Comparison of ENCODE assay signal across 1 cellular context in genomic region chr2:196530910-196531309, GRCh38.
A peak's percentile ranks its signal among the peaks of the same experiment; 100 is the strongest.
TF ChIP-seq lines count a peak whose summit lies in the region.

No MANE protein-coding gene starts in this region.

TF ChIP-seq in GM12878, 131 proteins besides CTCF, POLR2A, EP300 and RAD21 (continued from another document and continues in another):
- TF ChIP-seq, protein P1, sequence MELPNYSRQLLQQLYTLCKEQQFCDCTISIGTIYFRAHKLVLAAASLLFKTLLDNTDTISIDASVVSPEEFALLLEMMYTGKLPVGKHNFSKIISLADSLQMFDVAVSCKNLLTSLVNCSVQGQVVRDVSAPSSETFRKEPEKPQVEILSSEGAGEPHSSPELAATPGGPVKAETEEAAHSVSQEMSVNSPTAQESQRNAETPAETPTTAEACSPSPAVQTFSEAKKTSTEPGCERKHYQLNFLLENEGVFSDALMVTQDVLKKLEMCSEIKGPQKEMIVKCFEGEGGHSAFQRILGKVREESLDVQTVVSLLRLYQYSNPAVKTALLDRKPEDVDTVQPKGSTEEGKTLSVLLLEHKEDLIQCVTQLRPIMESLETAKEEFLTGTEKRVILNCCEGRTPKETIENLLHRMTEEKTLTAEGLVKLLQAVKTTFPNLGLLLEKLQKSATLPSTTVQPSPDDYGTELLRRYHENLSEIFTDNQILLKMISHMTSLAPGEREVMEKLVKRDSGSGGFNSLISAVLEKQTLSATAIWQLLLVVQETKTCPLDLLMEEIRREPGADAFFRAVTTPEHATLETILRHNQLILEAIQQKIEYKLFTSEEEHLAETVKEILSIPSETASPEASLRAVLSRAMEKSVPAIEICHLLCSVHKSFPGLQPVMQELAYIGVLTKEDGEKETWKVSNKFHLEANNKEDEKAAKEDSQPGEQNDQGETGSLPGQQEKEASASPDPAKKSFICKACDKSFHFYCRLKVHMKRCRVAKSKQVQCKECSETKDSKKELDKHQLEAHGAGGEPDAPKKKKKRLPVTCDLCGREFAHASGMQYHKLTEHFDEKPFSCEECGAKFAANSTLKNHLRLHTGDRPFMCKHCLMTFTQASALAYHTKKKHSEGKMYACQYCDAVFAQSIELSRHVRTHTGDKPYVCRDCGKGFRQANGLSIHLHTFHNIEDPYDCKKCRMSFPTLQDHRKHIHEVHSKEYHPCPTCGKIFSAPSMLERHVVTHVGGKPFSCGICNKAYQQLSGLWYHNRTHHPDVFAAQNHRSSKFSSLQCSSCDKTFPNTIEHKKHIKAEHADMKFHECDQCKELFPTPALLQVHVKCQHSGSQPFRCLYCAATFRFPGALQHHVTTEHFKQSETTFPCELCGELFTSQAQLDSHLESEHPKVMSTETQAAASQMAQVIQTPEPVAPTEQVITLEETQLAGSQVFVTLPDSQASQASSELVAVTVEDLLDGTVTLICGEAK (IDR thresholded peaks at IDR 0.05; ENCODE audit: borderline replicate concordance): no peak
- TF ChIP-seq GABPA (IDR thresholded peaks at IDR 0.05; ENCODE audit: low read depth): peak; percentile 27; the same call in 1 of the 2 replicates
- no peak for TF ChIP-seq TARDBP (IDR thresholded peaks at IDR 0.05; ENCODE audit: borderline replicate concordance)
- TF ChIP-seq FOXK2 (IDR thresholded peaks at IDR 0.05): no peak
- TF ChIP-seq KDM1A (IDR thresholded peaks at IDR 0.05; ENCODE audit: borderline replicate concordance): no peak
- peak; percentile 15 to 28; a peak in 2 of 4 replicates for TF ChIP-seq IKZF2 (IDR thresholded peaks at IDR 0.05)
- TF ChIP-seq SPI1 (IDR thresholded peaks at IDR 0.05; ENCODE audit: borderline replicate concordance, insufficient read depth, low read depth, low read length): peak; percentile 72
- TF ChIP-seq SREBF1 (IDR thresholded peaks at IDR 0.05; ENCODE audit: low read length): no peak
- TF ChIP-seq, protein P2, sequence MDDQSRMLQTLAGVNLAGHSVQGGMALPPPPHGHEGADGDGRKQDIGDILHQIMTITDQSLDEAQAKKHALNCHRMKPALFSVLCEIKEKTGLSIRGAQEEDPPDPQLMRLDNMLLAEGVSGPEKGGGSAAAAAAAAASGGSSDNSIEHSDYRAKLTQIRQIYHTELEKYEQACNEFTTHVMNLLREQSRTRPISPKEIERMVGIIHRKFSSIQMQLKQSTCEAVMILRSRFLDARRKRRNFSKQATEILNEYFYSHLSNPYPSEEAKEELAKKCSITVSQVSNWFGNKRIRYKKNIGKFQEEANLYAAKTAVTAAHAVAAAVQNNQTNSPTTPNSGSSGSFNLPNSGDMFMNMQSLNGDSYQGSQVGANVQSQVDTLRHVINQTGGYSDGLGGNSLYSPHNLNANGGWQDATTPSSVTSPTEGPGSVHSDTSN (IDR thresholded peaks at IDR 0.05; ENCODE audit: insufficient replicate concordance, low read depth, low read length): no peak
- TF ChIP-seq WRNIP1 (IDR thresholded peaks at IDR 0.05; ENCODE audit: borderline replicate concordance, low read depth, low read length): no peak
- TF ChIP-seq MTA3 (IDR thresholded peaks at IDR 0.05; ENCODE audit: borderline replicate concordance, low read length): peak; percentile 70; the same call in 1 of the 2 replicates
- no peak for TF ChIP-seq ASH2L (IDR thresholded peaks at IDR 0.05; ENCODE audit: borderline replicate concordance, low read depth)
- peak; percentile 93 for TF ChIP-seq MEF2A (IDR thresholded peaks at IDR 0.05; ENCODE audit: insufficient read depth, low read depth, low read length)
- no peak for TF ChIP-seq POLR2AphosphoS2 (IDR thresholded peaks at IDR 0.05; ENCODE audit: low read depth, low read length)
- TF ChIP-seq BRCA1 (IDR thresholded peaks at IDR 0.05; ENCODE audit: low read depth, low read length): no peak
- no peak for TF ChIP-seq CUX1 (IDR thresholded peaks at IDR 0.05; ENCODE audit: insufficient replicate concordance, low read depth, low read length)
- no peak for TF ChIP-seq ZBTB33 (IDR thresholded peaks at IDR 0.05)
- TF ChIP-seq ZNF622 (IDR thresholded peaks at IDR 0.05): no peak
- TF ChIP-seq, protein P3, sequence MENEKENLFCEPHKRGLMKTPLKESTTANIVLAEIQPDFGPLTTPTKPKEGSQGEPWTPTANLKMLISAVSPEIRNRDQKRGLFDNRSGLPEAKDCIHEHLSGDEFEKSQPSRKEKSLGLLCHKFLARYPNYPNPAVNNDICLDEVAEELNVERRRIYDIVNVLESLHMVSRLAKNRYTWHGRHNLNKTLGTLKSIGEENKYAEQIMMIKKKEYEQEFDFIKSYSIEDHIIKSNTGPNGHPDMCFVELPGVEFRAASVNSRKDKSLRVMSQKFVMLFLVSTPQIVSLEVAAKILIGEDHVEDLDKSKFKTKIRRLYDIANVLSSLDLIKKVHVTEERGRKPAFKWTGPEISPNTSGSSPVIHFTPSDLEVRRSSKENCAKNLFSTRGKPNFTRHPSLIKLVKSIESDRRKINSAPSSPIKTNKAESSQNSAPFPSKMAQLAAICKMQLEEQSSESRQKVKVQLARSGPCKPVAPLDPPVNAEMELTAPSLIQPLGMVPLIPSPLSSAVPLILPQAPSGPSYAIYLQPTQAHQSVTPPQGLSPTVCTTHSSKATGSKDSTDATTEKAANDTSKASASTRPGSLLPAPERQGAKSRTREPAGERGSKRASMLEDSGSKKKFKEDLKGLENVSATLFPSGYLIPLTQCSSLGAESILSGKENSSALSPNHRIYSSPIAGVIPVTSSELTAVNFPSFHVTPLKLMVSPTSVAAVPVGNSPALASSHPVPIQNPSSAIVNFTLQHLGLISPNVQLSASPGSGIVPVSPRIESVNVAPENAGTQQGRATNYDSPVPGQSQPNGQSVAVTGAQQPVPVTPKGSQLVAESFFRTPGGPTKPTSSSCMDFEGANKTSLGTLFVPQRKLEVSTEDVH (IDR thresholded peaks at IDR 0.05; ENCODE audit: low read depth, partially characterized antibody): no peak
- no peak for TF ChIP-seq ZNF207 (IDR thresholded peaks at IDR 0.05; ENCODE audit: borderline replicate concordance)
- no peak for TF ChIP-seq BHLHE40 (IDR thresholded peaks at IDR 0.05; ENCODE audit: borderline replicate concordance in 1 of 2, low read depth in 2 of 2, low read length in 1 of 2)
- TF ChIP-seq ESRRA (IDR thresholded peaks at IDR 0.05; ENCODE audit: low read length): no peak
- no peak for TF ChIP-seq ATF7 (IDR thresholded peaks at IDR 0.05; ENCODE audit: low read depth)
- peak; percentile 91 for TF ChIP-seq RUNX3 (IDR thresholded peaks at IDR 0.05; ENCODE audit: low read length)
- TF ChIP-seq NFYA (IDR thresholded peaks at IDR 0.05; ENCODE audit: borderline replicate concordance, low read depth, low read length): no peak
- TF ChIP-seq SMAD5 (IDR thresholded peaks at IDR 0.05; ENCODE audit: low read depth): no peak
- TF ChIP-seq, protein P4, sequence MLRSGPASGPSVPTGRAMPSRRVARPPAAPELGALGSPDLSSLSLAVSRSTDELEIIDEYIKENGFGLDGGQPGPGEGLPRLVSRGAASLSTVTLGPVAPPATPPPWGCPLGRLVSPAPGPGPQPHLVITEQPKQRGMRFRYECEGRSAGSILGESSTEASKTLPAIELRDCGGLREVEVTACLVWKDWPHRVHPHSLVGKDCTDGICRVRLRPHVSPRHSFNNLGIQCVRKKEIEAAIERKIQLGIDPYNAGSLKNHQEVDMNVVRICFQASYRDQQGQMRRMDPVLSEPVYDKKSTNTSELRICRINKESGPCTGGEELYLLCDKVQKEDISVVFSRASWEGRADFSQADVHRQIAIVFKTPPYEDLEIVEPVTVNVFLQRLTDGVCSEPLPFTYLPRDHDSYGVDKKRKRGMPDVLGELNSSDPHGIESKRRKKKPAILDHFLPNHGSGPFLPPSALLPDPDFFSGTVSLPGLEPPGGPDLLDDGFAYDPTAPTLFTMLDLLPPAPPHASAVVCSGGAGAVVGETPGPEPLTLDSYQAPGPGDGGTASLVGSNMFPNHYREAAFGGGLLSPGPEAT (IDR thresholded peaks at IDR 0.05; ENCODE audit: low read depth): no peak
- no peak for TF ChIP-seq ETV6 (conservative IDR thresholded peaks at IDR 0.05 in 1 of 2, IDR thresholded peaks at IDR 0.05 in 1 of 2; ENCODE audit: borderline replicate concordance in 1 of 2, low read depth in 1 of 2)
- TF ChIP-seq BMI1 (IDR thresholded peaks at IDR 0.05; ENCODE audit: borderline replicate concordance): 0 out of 2 replicates have a peak, but pooled peaks have one; percentile 41
- TF ChIP-seq CREB1 (IDR thresholded peaks at IDR 0.05; ENCODE audit: low read depth): 0 out of 2 replicates have a peak, but pooled peaks have one; percentile 23
- no peak for TF ChIP-seq TAF1 (IDR thresholded peaks at IDR 0.05; ENCODE audit: borderline replicate concordance, low read depth, low read length)
- no peak for TF ChIP-seq ZBTB11 (CRISPR knock-in tag; IDR thresholded peaks at IDR 0.05)
- TF ChIP-seq, protein P5, sequence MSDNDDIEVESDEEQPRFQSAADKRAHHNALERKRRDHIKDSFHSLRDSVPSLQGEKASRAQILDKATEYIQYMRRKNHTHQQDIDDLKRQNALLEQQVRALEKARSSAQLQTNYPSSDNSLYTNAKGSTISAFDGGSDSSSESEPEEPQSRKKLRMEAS (IDR thresholded peaks at IDR 0.05; ENCODE audit: low read depth, low read length): no peak
- TF ChIP-seq DPF2 (IDR thresholded peaks at IDR 0.05): 0 out of 2 replicates have a peak, but pooled peaks have one; percentile 27
- TF ChIP-seq MXI1 (IDR thresholded peaks at IDR 0.05; ENCODE audit: low read depth, low read length): no peak
- TF ChIP-seq STAT3 (IDR thresholded peaks at IDR 0.05; ENCODE audit: low read depth, low read length): no peak
- TF ChIP-seq IRF4 (IDR thresholded peaks at IDR 0.05; ENCODE audit: low read depth, low read length): peak; percentile 75; the same call in 1 of the 2 replicates
- TF ChIP-seq HCFC1 (IDR thresholded peaks at IDR 0.05; ENCODE audit: low read length): no peak
- no peak for TF ChIP-seq FOS (IDR thresholded peaks at IDR 0.05; ENCODE audit: borderline replicate concordance, extremely low read depth, insufficient read length)
- no peak for TF ChIP-seq KAT2A (conservative IDR thresholded peaks at IDR 0.05; ENCODE audit: control insufficient read depth, low read depth, low read length)
- TF ChIP-seq SP1 (IDR thresholded peaks at IDR 0.05; ENCODE audit: low read depth, low read length): no peak
- no peak for TF ChIP-seq PAX8 (IDR thresholded peaks at IDR 0.05)
- peak; percentile 91 for TF ChIP-seq JUNB (IDR thresholded peaks at IDR 0.05)
